8 cellular contexts compared by ENCODE assay signal in genomic region chr3:60555704-60556340, GRCh38.
DNase-seq lines count a peak whose midpoint lies in the region; ATAC-seq and TF ChIP-seq lines count a peak whose summit lies in the region.

No MANE protein-coding gene starts in this region.

- POLR2A ChIA-PET in activated CD8-positive, alpha-beta T cell treated with anti-CD3 and anti-CD28 coated beads for 36 hours (lab: Charles Lee): no interaction called here
- POLR2A ChIA-PET in activated CD8-positive, alpha-beta T cell treated with anti-CD3 and anti-CD28 coated beads, Interleukin-2, amount 10 ng/mL, durations not matched to agents 7 days and 5 days (lab: Charles Lee): interaction anchor here (0.5 to 0.8 kb wide), 2 partner anchors 37 to 102 kb away, joined by 3 read pairs; no protein-coding TSS in a partner anchor

- H3K4me1 Mint-ChIP-seq in activated CD8-positive, alpha-beta T cell treated with anti-CD3 and anti-CD28 coated beads for 36 hours (ENCODE audit: low read depth): peaks cover 16% of the 10 kb centered on the region
- peaks cover 20% of the 10 kb centered on the region for H3K4me1 Mint-ChIP-seq in activated CD8-positive, alpha-beta T cell treated with anti-CD3 and anti-CD28 coated beads, Interleukin-2, amount 10 ng/mL, durations not matched to agents 7 days and 5 days (ENCODE audit: low read depth)
- H3K4me1 Mint-ChIP-seq in stimulated activated effector memory CD8-positive, alpha-beta T cell treated with anti-CD3 and anti-CD28 coated beads, Interleukin-12 subunit alpha, Interleukin-12 subunit beta, amount 100 ng/mL, for 72 hours: peaks cover 26% of the 10 kb centered on the region

- CTCF ChIA-PET in activated CD8-positive, alpha-beta T cell treated with anti-CD3 and anti-CD28 coated beads for 36 hours (lab: Charles Lee): no interaction called here
- CTCF ChIA-PET in activated CD8-positive, alpha-beta T cell treated with anti-CD3 and anti-CD28 coated beads, Interleukin-2, amount 10 ng/mL, durations not matched to agents 7 days and 5 days (lab: Charles Lee): no interaction called here

- H3K36me3 Mint-ChIP-seq in activated CD8-positive, alpha-beta T cell treated with anti-CD3 and anti-CD28 coated beads for 36 hours (ENCODE audit: low read depth): no peaks in the 10 kb centered on the region
- no peaks in the 10 kb centered on the region for H3K36me3 Mint-ChIP-seq in activated CD8-positive, alpha-beta T cell treated with anti-CD3 and anti-CD28 coated beads, Interleukin-2, amount 10 ng/mL, durations not matched to agents 7 days and 5 days (ENCODE audit: low read depth)
- H3K36me3 Mint-ChIP-seq in stimulated activated effector memory CD8-positive, alpha-beta T cell treated with anti-CD3 and anti-CD28 coated beads, Interleukin-12 subunit alpha, Interleukin-12 subunit beta, amount 100 ng/mL, for 72 hours: no peaks in the 10 kb centered on the region

- no peak overlapping the region for H3K27ac Mint-ChIP-seq in activated CD8-positive, alpha-beta T cell treated with anti-CD3 and anti-CD28 coated beads for 36 hours
- H3K27ac Mint-ChIP-seq in activated CD8-positive, alpha-beta T cell treated with anti-CD3 and anti-CD28 coated beads, Interleukin-2, amount 10 ng/mL, durations not matched to agents 7 days and 5 days: no peak overlapping the region
- no peak overlapping the region for H3K27ac Mint-ChIP-seq in stimulated activated effector memory CD8-positive, alpha-beta T cell treated with anti-CD3 and anti-CD28 coated beads, Interleukin-12 subunit alpha, Interleukin-12 subunit beta, amount 100 ng/mL, for 72 hours

- H3K36me3 ChIP-seq in RWPE2 (ENCODE audit: low read depth): no peaks in the 10 kb centered on the region

- no peaks in the 10 kb centered on the region for H3K9me3 Mint-ChIP-seq in activated CD8-positive, alpha-beta T cell treated with anti-CD3 and anti-CD28 coated beads for 36 hours
- H3K9me3 Mint-ChIP-seq in activated CD8-positive, alpha-beta T cell treated with anti-CD3 and anti-CD28 coated beads, Interleukin-2, amount 10 ng/mL, durations not matched to agents 7 days and 5 days (ENCODE audit: insufficient read depth): peaks cover 1% of the 10 kb centered on the region
- H3K9me3 Mint-ChIP-seq in stimulated activated effector memory CD8-positive, alpha-beta T cell treated with anti-CD3 and anti-CD28 coated beads, Interleukin-12 subunit alpha, Interleukin-12 subunit beta, amount 100 ng/mL, for 72 hours: peaks cover 6% of the 10 kb centered on the region

- no peak overlapping the region for H3K4me3 Mint-ChIP-seq in activated CD8-positive, alpha-beta T cell treated with anti-CD3 and anti-CD28 coated beads for 36 hours
- no peak overlapping the region for H3K4me3 Mint-ChIP-seq in activated CD8-positive, alpha-beta T cell treated with anti-CD3 and anti-CD28 coated beads, Interleukin-2, amount 10 ng/mL, durations not matched to agents 7 days and 5 days
- H3K4me3 Mint-ChIP-seq in stimulated activated effector memory CD8-positive, alpha-beta T cell treated with anti-CD3 and anti-CD28 coated beads, Interleukin-12 subunit alpha, Interleukin-12 subunit beta, amount 100 ng/mL, for 72 hours: no peak overlapping the region

- H3K4me1 ChIP-seq in RWPE2 (ENCODE audit: insufficient read depth, poor library complexity, severe bottlenecking): peaks cover 3% of the 10 kb centered on the region

- no peak overlapping the region for H3K27ac ChIP-seq in RWPE2 (ENCODE audit: poor library complexity, severe bottlenecking)

- H3K27me3 Mint-ChIP-seq in activated CD8-positive, alpha-beta T cell treated with anti-CD3 and anti-CD28 coated beads for 36 hours: no peaks in the 10 kb centered on the region
- H3K27me3 Mint-ChIP-seq in activated CD8-positive, alpha-beta T cell treated with anti-CD3 and anti-CD28 coated beads, Interleukin-2, amount 10 ng/mL, durations not matched to agents 7 days and 5 days (ENCODE audit: low read depth): no peaks in the 10 kb centered on the region

- no peaks in the 10 kb centered on the region for H3K9me3 ChIP-seq in RWPE2 (ENCODE audit: severe bottlenecking)

- DNase-seq in activated CD8-positive, alpha-beta T cell treated with anti-CD3 and anti-CD28 coated beads for 36 hours: peak; percentile 7
- no peak for DNase-seq in activated CD8-positive, alpha-beta T cell treated with anti-CD3 and anti-CD28 coated beads, Interleukin-2, amount 10 ng/mL, durations not matched to agents 7 days and 5 days
- DNase-seq in RWPE2 (ENCODE audit: low spot score) (no peak), NCI-H2196 (lab: John Stamatoyannopoulos, UW; ENCODE audit: unreplicated experiment) (no peak), NCI-H345 (lab: John Stamatoyannopoulos, UW) (no peak)
- DNase-seq in stimulated activated effector memory CD8-positive, alpha-beta T cell treated with anti-CD3 and anti-CD28 coated beads, Interleukin-12 subunit alpha, Interleukin-12 subunit beta, amount 100 ng/mL, for 72 hours (ENCODE audit: low spot score in 2 of 2): no peak
- DNase-seq in central memory CD4-positive, alpha-beta T cell: no peak

- no peak for TF ChIP-seq CTCF in activated CD8-positive, alpha-beta T cell treated with anti-CD3 and anti-CD28 coated beads for 36 hours (IDR thresholded peaks at IDR 0.05)
- TF ChIP-seq CTCF in RWPE2 (IDR thresholded peaks at IDR 0.05; ENCODE audit: poor library complexity, severe bottlenecking): no peak

- ATAC-seq in activated CD8-positive, alpha-beta T cell treated with anti-CD3 and anti-CD28 coated beads for 36 hours: peak; percentile 24
- ATAC-seq in activated CD8-positive, alpha-beta T cell treated with anti-CD3 and anti-CD28 coated beads, Interleukin-2, amount 10 ng/mL, durations not matched to agents 7 days and 5 days: no peak
- ATAC-seq in HG02943 (IDR thresholded peaks at IDR 0.05; ENCODE audit: low read depth, unreplicated experiment): peak; percentile 90
- ATAC-seq in RWPE2 (ENCODE audit: low read depth): peak; percentile 94
- ATAC-seq in stimulated activated effector memory CD8-positive, alpha-beta T cell treated with anti-CD3 and anti-CD28 coated beads, Interleukin-12 subunit alpha, Interleukin-12 subunit beta, amount 100 ng/mL, for 72 hours: peak; percentile 68

- intact Hi-C loops in activated CD8-positive, alpha-beta T cell treated with anti-CD3 and anti-CD28 coated beads for 36 hours (cut with micrococcal nuclease): no loop called here

- H3K4me3 ChIP-seq in RWPE2 (ENCODE audit: severe bottlenecking): no peak overlapping the region

- H3K27me3 ChIP-seq in RWPE2 (ENCODE audit: insufficient read depth, poor library complexity, severe bottlenecking): no peaks in the 10 kb centered on the region
